In genomic region chr2:221915926-221916325, GRCh38 we compare ENCODE assay signal across 18 cellular contexts.
A peak's percentile ranks its signal among the peaks of the same experiment; 100 is the strongest.
DNase-seq lines count a peak whose midpoint lies in the region; ATAC-seq and TF ChIP-seq lines count a peak whose summit lies in the region.
"Had no signal": no experiment of that assay in that cellular context is flagged by ENCODE, and none has a peak within 500 bp of the region (broad histone marks: within the 10 kb centered on the region; RNA-seq: fewer than 3 reads in every experiment).

No MANE protein-coding gene starts in this region.

- no peak for ATAC-seq in GM18520 (IDR thresholded peaks at IDR 0.05; ENCODE audit: unreplicated experiment)
- ATAC-seq: HCT116 had no signal

- peaks cover 8% of the 10 kb centered on the region for H3K27me3 Mint-ChIP-seq in endothelial cell (ENCODE audit: unreplicated experiment)
- H3K27me3 Mint-ChIP-seq: CD4-positive, alpha-beta T cell; IgD-negative memory B cell had no signal

- no peak overlapping the region for H3K4me3 ChIP-seq in fibroblast of pulmonary artery (replicated peaks; ENCODE audit: low read depth, low read length)
- no peak overlapping the region for H3K4me3 ChIP-seq in H7 (ENCODE audit: insufficient read depth, low read depth, low read length)

- no peaks in the 10 kb centered on the region for H3K36me3 ChIP-seq in H7 (replicated peaks; ENCODE audit: control insufficient read depth, insufficient read depth, low read length)
- H3K36me3 ChIP-seq: BE2C had no signal

- DNase-seq in endothelial cell (ENCODE audit: low spot score) (peak; percentile 5), fibroblast of pulmonary artery (ENCODE audit: low read depth) (peak; percentile 33), renal cortical epithelial cell (ENCODE audit: low read depth) (peak; percentile 16), anterior cingulate cortex (lab: John Stamatoyannopoulos, UW) (no peak), H7 (no peak), D341Med (ENCODE audit: low spot score) (no peak)
- DNase-seq: ACHN; BE2C; C1 segment of cervical spinal cord; Caco-2; CD4-positive, alpha-beta T cell; DMS79 treated with DMSO at 0.1 percent for 48 hours; GF-D8; HFFc6; KBM-7 had no signal

- H3K4me3 Mint-ChIP-seq in endothelial cell (ENCODE audit: unreplicated experiment), result no peak overlapping the region
- H3K4me3 Mint-ChIP-seq: CD4-positive, alpha-beta T cell; HFFc6; IgD-negative memory B cell had no signal

- H3K9me3 Mint-ChIP-seq in endothelial cell (ENCODE audit: unreplicated experiment), result no peaks in the 10 kb centered on the region

- no peaks in the 10 kb centered on the region for H3K36me3 Mint-ChIP-seq in endothelial cell (ENCODE audit: low read depth, unreplicated experiment)
- H3K36me3 Mint-ChIP-seq: IgD-negative memory B cell had no signal

- H3K4me1 Mint-ChIP-seq in endothelial cell (ENCODE audit: unreplicated experiment), result peaks cover 33% of the 10 kb centered on the region
- H3K4me1 Mint-ChIP-seq: IgD-negative memory B cell had no signal

- TF ChIP-seq CTCF in endothelial cell (IDR thresholded peaks at IDR 0.05; ENCODE audit: unreplicated experiment), result no peak
- no peak for TF ChIP-seq CTCF in fibroblast of pulmonary artery (IDR thresholded peaks at IDR 0.05; ENCODE audit: low read length, missing control alignments)

- no peaks in the 10 kb centered on the region for H3K27me3 ChIP-seq in H7 (ENCODE audit: control insufficient read depth, insufficient read depth, low read length)
- H3K27me3 ChIP-seq: BE2C had no signal

- peak overlapping the region; percentile 93 for H3K27ac Mint-ChIP-seq in endothelial cell (ENCODE audit: unreplicated experiment)
- H3K27ac Mint-ChIP-seq: CD4-positive, alpha-beta T cell; HFFc6; IgD-negative memory B cell had no signal

Comparison
In these comparisons a context has a peak if more than half of its experiments do, and no peak if none do; other contexts are left out.
1. DNase-seq: peak in endothelial cell (single experiment), fibroblast of pulmonary artery (single experiment) and renal cortical epithelial cell (single experiment); none in anterior cingulate cortex (0 of 58), H7 (single experiment) and D341Med (single experiment).